16 cellular contexts compared by ENCODE assay signal in the genomic region with DNA sequence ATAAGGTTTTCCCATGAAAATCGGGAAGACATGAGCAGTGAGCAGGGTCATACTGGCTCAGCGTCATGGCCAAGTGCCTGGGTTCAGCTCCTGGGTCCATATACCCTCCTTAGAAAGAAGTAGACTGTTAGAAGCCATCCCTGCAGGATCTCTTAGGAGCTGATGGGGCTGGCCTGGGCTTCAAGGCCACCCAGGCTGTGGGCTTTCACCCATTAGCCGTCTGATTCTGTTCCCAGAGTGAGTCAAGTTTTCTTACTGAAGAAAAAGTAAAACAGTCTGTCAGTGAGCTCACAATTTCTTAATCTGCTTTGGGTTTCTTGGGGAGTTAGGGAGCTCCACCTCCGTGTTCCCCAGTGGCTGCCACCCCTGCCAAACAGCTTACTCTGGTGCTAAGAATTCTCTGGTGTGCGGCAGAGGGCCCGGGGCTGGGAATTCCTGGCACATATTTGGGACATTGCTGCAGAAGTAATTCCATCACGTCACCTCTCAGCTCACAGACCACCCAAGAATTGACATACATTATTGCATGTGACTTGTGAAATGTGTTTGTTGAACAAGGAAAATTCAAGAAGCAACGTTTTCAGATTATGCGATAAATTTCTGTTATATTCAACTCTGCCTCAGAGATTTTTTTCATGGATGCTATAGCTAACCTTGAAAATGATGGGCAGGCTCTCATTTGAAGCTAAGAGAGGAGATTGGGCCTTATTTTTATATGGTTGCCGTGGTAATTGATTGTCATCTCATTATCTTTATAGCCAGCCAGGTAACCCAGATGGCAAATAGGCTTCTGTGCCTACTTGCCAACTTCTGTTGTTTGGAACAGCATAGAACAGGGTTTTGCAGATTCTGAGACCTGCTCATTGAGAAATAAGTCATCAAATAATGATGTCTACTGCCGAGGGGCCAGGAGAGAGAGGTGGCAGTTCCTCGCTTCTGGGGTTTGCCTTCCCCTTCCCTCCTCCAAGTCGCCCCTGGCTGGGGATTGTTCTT.
"Had no signal": no experiment of that assay in that cellular context is flagged by ENCODE, and none has a peak within 500 bp of the region (broad histone marks: within the 10 kb centered on the region; RNA-seq: fewer than 3 reads in every experiment).

No MANE protein-coding gene starts in this region.

- H3K27ac ChIP-seq: testis had no signal

- H3K27ac Mint-ChIP-seq: activated B cell treated with CpG ODN at 0.5 μM for 24 hours; activated CD4-positive, alpha-beta T cell treated with anti-CD3 and anti-CD28 coated beads, Interleukin-2, amount 10 ng/mL, durations not matched to agents 24 days and 14 days; activated naive CD4-positive, alpha-beta T cell treated with anti-CD3 and anti-CD28 coated beads, Interleukin-2, amount 10 ng/mL, durations not matched to agents 7 days and 5 days; activated T-helper 17 cell treated with anti-CD3 and anti-CD28 coated beads, Interleukin-2, amount 50 U/mL, for 72 hours; dendritic cell treated with granulocyte-macrophage colony-stimulating factor and Interleukin-4, amounts not matched to agents 40 ng/mL and 50 ng/mL, for 4 days; effector memory CD8-positive, alpha-beta T cell; memory B cell; nephron progenitor cell; T-helper 1 cell treated with Interleukin-12 subunit alpha and Interleukin-12 subunit beta and Interleukin-4 antibody, amounts not matched to agents 30 μg/mL and 1 μg/mL, for 36 hours had no signal

- H3K4me1 ChIP-seq: testis had no signal

- ATAC-seq: activated T-helper 17 cell treated with anti-CD3 and anti-CD28 coated beads, Interleukin-2, amount 50 U/mL, for 72 hours; effector memory CD8-positive, alpha-beta T cell; left lobe of liver; stimulated activated naive CD8-positive, alpha-beta T cell treated with anti-CD3 and anti-CD28 coated beads, Interleukin-15, Interleukin-2, amounts not matched to agents 100 U/mL and 50 U/mL, for 24 hours had no signal

- H3K4me3 Mint-ChIP-seq: activated B cell treated with CpG ODN at 0.5 μM for 24 hours; activated CD4-positive, alpha-beta T cell treated with anti-CD3 and anti-CD28 coated beads, Interleukin-2, amount 10 ng/mL, durations not matched to agents 24 days and 14 days; activated naive CD4-positive, alpha-beta T cell treated with anti-CD3 and anti-CD28 coated beads, Interleukin-2, amount 10 ng/mL, durations not matched to agents 7 days and 5 days; activated T-helper 17 cell treated with anti-CD3 and anti-CD28 coated beads, Interleukin-2, amount 50 U/mL, for 72 hours; dendritic cell treated with granulocyte-macrophage colony-stimulating factor and Interleukin-4, amounts not matched to agents 40 ng/mL and 50 ng/mL, for 4 days; effector memory CD8-positive, alpha-beta T cell; memory B cell; nephron progenitor cell; T-helper 1 cell treated with Interleukin-12 subunit alpha and Interleukin-12 subunit beta and Interleukin-4 antibody, amounts not matched to agents 30 μg/mL and 1 μg/mL, for 36 hours had no signal

- H3K4me3 ChIP-seq: testis had no signal

- H3K9me3 Mint-ChIP-seq: activated B cell treated with CpG ODN at 0.5 μM for 24 hours; activated CD4-positive, alpha-beta T cell treated with anti-CD3 and anti-CD28 coated beads, Interleukin-2, amount 10 ng/mL, durations not matched to agents 24 days and 14 days; activated naive CD4-positive, alpha-beta T cell treated with anti-CD3 and anti-CD28 coated beads, Interleukin-2, amount 10 ng/mL, durations not matched to agents 7 days and 5 days; dendritic cell treated with granulocyte-macrophage colony-stimulating factor and Interleukin-4, amounts not matched to agents 40 ng/mL and 50 ng/mL, for 4 days; effector memory CD8-positive, alpha-beta T cell; memory B cell; T-helper 1 cell treated with Interleukin-12 subunit alpha and Interleukin-12 subunit beta and Interleukin-4 antibody, amounts not matched to agents 30 μg/mL and 1 μg/mL, for 36 hours had no signal

- H3K27me3 ChIP-seq: testis had no signal

- H3K9me3 ChIP-seq: testis had no signal

- H3K36me3 Mint-ChIP-seq: activated naive CD4-positive, alpha-beta T cell treated with anti-CD3 and anti-CD28 coated beads, Interleukin-2, amount 10 ng/mL, durations not matched to agents 7 days and 5 days; memory B cell had no signal

- DNase-seq: activated B cell treated with CpG ODN at 0.5 μM for 24 hours; activated CD4-positive, alpha-beta T cell treated with anti-CD3 and anti-CD28 coated beads, Interleukin-2, amount 10 ng/mL, durations not matched to agents 24 days and 14 days; activated CD8-positive, alpha-beta memory T cell treated with anti-CD3 and anti-CD28 coated beads for 24 hours; activated naive CD4-positive, alpha-beta T cell treated with anti-CD3 and anti-CD28 coated beads, Interleukin-2, amount 10 ng/mL, durations not matched to agents 7 days and 5 days; central memory CD4-positive, alpha-beta T cell; effector memory CD8-positive, alpha-beta T cell; erythroblast; nephron progenitor cell; stimulated activated CD4-positive, alpha-beta T cell treated with anti-CD3 and anti-CD28 coated beads, Interleukin-2, amount 100 ng/mL, for 48 hours; stimulated activated naive CD8-positive, alpha-beta T cell treated with anti-CD3 and anti-CD28 coated beads, Interleukin-15, Interleukin-2, amounts not matched to agents 100 U/mL and 50 U/mL, for 24 hours; testis had no signal

- H3K4me1 Mint-ChIP-seq: activated B cell treated with CpG ODN at 0.5 μM for 24 hours; activated CD4-positive, alpha-beta T cell treated with anti-CD3 and anti-CD28 coated beads, Interleukin-2, amount 10 ng/mL, durations not matched to agents 24 days and 14 days; activated naive CD4-positive, alpha-beta T cell treated with anti-CD3 and anti-CD28 coated beads, Interleukin-2, amount 10 ng/mL, durations not matched to agents 7 days and 5 days; activated T-helper 17 cell treated with anti-CD3 and anti-CD28 coated beads, Interleukin-2, amount 50 U/mL, for 72 hours; memory B cell had no signal

- H3K27me3 Mint-ChIP-seq: activated B cell treated with CpG ODN at 0.5 μM for 24 hours; activated T-helper 17 cell treated with anti-CD3 and anti-CD28 coated beads, Interleukin-2, amount 50 U/mL, for 72 hours; dendritic cell treated with granulocyte-macrophage colony-stimulating factor and Interleukin-4, amounts not matched to agents 40 ng/mL and 50 ng/mL, for 4 days; effector memory CD8-positive, alpha-beta T cell had no signal
